In genomic region chr15:67945131-67945530, GRCh38 we compare ENCODE assay signal across 20 cellular contexts.
DNase-seq lines count a peak whose midpoint lies in the region; ATAC-seq, FAIRE-seq and TF ChIP-seq lines count a peak whose summit lies in the region.
"Had no signal": no experiment of that assay in that cellular context is flagged by ENCODE, and none has a peak within 500 bp of the region (broad histone marks: within the 10 kb centered on the region; RNA-seq: fewer than 3 reads in every experiment).

No MANE protein-coding gene starts in this region.

- H3K4me1 ChIP-seq in A549 (peaks cover 36% of the 10 kb centered on the region), Panc1 (ENCODE audit: control insufficient read depth, insufficient read depth, low read length) (peaks cover 42% of the 10 kb centered on the region), hepatocyte (ENCODE audit: insufficient read depth) (peaks cover 56% of the 10 kb centered on the region), sigmoid colon (peaks cover 0 to 48% (median 30%) of the 10 kb centered on the region in 4 donors)

- ATAC-seq in A549: no peak
- no peak for ATAC-seq in Panc1
- ATAC-seq in HG02763 (IDR thresholded peaks at IDR 0.05; ENCODE audit: unreplicated experiment): no peak
- ATAC-seq: activated naive CD8-positive, alpha-beta T cell treated with anti-CD3 and anti-CD28 coated beads, Interleukin-2, amount 50 U/mL, for 24 hours had no signal

- POLR2A ChIA-PET in A549 (lab: Yijun Ruan, JAX): interaction anchor here (2.1 kb wide), 1 partner anchor 30 kb away, joined by 12 read pairs; no protein-coding TSS in a partner anchor
- POLR2A ChIA-PET in Panc1 (lab: Charles Lee): no interaction called here

- WGBS in A549 (ENCODE audit: missing lambda C conversion rate): 91% methylated on average over 2 of the region's 2 CpGs
- WGBS in hepatocyte (ENCODE audit: low lambda C conversion rate, missing lambda C conversion rate): 42% methylated on average over 2 of the region's 2 CpGs
- WGBS in sigmoid colon, 2 donors: 85 to 87% methylated on average over 2 of the region's 2 CpGs

- TF ChIP-seq EP300 in A549 (IDR thresholded peaks at IDR 0.05) (no peak), sigmoid colon (IDR thresholded peaks at IDR 0.05) (no peak)

- H3K9me2 ChIP-seq in hepatocyte (replicated peaks; ENCODE audit: insufficient read depth): no peaks in the 10 kb centered on the region

- in situ Hi-C loops in Panc1 (cut with HindIII; ENCODE audit: low pct_unique_long_range_greater_than_20kb, low sequenced_read_pairs): no loop called here

- H3K27ac ChIP-seq in A549 (peak overlapping the region; percentile 67 to 81; a peak in 5 of 6 replicates), Panc1 (ENCODE audit: low read length) (peak overlapping the region; percentile 82), hepatocyte (peak overlapping the region; percentile 90), sigmoid colon (peak overlapping the region in 3 of 4 donors; percentile 71 to 79 (median 77))
- H3K27ac ChIP-seq: epithelial cell of prostate, neutrophil, spleen, WERI-Rb-1 had no signal

- no peaks in the 10 kb centered on the region for H3K27me3 ChIP-seq in Panc1 (ENCODE audit: control insufficient read depth, insufficient read depth, low read length)
- no peaks in the 10 kb centered on the region for H3K27me3 ChIP-seq in hepatocyte
- H3K27me3 ChIP-seq in sigmoid colon: no peaks in the 10 kb centered on the region
- H3K27me3 ChIP-seq: neutrophil, spleen had no signal

- no peak for TF ChIP-seq CTCF in A549 (IDR thresholded peaks at IDR 0.05)
- no peak for TF ChIP-seq CTCF in Panc1 (IDR thresholded peaks at IDR 0.05)
- no peak for TF ChIP-seq CTCF in hepatocyte (IDR thresholded peaks at IDR 0.05; ENCODE audit: poor library complexity)
- TF ChIP-seq CTCF in sigmoid colon (IDR thresholded peaks at IDR 0.05): no peak

- intact Hi-C loops in Panc1 (cut with micrococcal nuclease; ENCODE audit: unreplicated experiment) (no loop called here), sigmoid colon (cut with DNase I) (no loop called here), posterior vena cava (cut with DNase I) (loop anchor here in 1 of 2 donors (10.0 kb wide), 1 partner anchor 430 kb away; no protein-coding TSS in a partner anchor)

- FAIRE-seq in A549 (lab: Jason Lieb, UNC): no peak
- FAIRE-seq: H1 had no signal

- no peak overlapping the region for H2AFZ ChIP-seq in hepatocyte

- CTCF ChIA-PET in A549 (lab: Yijun Ruan, JAX) (interaction anchor here (1.5 kb wide), 1 partner anchor 210 kb away, joined by 5 read pairs; no protein-coding TSS in a partner anchor), Panc1 (lab: Charles Lee) (no interaction called here)

- no peak for TF ChIP-seq RAD21 in A549 (conservative IDR thresholded peaks at IDR 0.05 in 1 of 2, IDR thresholded peaks at IDR 0.05 in 1 of 2)

- TF ChIP-seq POLR2A in A549 (IDR thresholded peaks at IDR 0.05; ENCODE audit: low read length) (no peak), sigmoid colon (IDR thresholded peaks at IDR 0.05) (no peak)

- H3K4me2 ChIP-seq in A549 (no peak overlapping the region), hepatocyte (no peak overlapping the region)

- H3K9me3 ChIP-seq in A549: no peaks in the 10 kb centered on the region
- no peaks in the 10 kb centered on the region for H3K9me3 ChIP-seq in Panc1 (ENCODE audit: control insufficient read depth, insufficient read depth, low read depth, low read length)
- H3K9me3 ChIP-seq in hepatocyte (ENCODE audit: low read depth): no peaks in the 10 kb centered on the region
- no peaks in the 10 kb centered on the region for H3K9me3 ChIP-seq in sigmoid colon
- H3K9me3 ChIP-seq: neutrophil, spleen had no signal

- DNase-seq in A549 (ENCODE audit: low read depth in 1 of 2, low spot score in 1 of 2): no peak
- DNase-seq in Panc1 (ENCODE audit: low read depth, low spot score): no peak
- no peak for DNase-seq in hepatocyte (ENCODE audit: low spot score)
- no peak for DNase-seq in sigmoid colon
- DNase-seq in ecto neural progenitor cell (ENCODE audit: low spot score): no peak
- DNase-seq in posterior vena cava (ENCODE audit: low spot score): no peak
- no peak for DNase-seq in GDM1 (lab: John Stamatoyannopoulos, UW)
- DNase-seq: activated CD4-positive, alpha-beta T cell treated with anti-CD3 and anti-CD28 coated beads, Interleukin-2, amount 10 ng/mL, durations not matched to agents 24 days and 14 days; activated naive CD8-positive, alpha-beta T cell treated with anti-CD3 and anti-CD28 coated beads, Interleukin-2, amount 50 U/mL, for 24 hours; activated T-cell treated with anti-CD3 and anti-CD28 coated beads, Interleukin-2, amount 50 U/mL, for 24 hours; NCI-H1092 treated with DMSO at 0.1 percent for 48 hours; NCI-H187; NCI-H2171; NCI-H510A treated with DMSO at 0.1 percent for 48 hours; spleen; WERI-Rb-1 had no signal

- no TSS peak for BruUV-seq in Panc1 (replicated peaks; lab: Mats Ljungman, UMichigan)

- H3K36me3 ChIP-seq in Panc1 (ENCODE audit: control insufficient read depth, insufficient read depth, low read length) (no peaks in the 10 kb centered on the region), hepatocyte (replicated peaks; ENCODE audit: insufficient read depth, low read depth) (no peaks in the 10 kb centered on the region), sigmoid colon (no peaks in the 10 kb centered on the region)
- H3K36me3 ChIP-seq: neutrophil, spleen, WERI-Rb-1 had no signal

- no peaks in the 10 kb centered on the region for H3K79me2 ChIP-seq in hepatocyte

- no peaks in the 10 kb centered on the region for H4K20me1 ChIP-seq in hepatocyte (ENCODE audit: insufficient read depth, poor library complexity, severe bottlenecking)

- H3K4me3 ChIP-seq in A549 (no peak overlapping the region), Panc1 (ENCODE audit: low read depth in 2 of 2, low read length in 2 of 2) (no peak overlapping the region), hepatocyte (no peak overlapping the region), sigmoid colon (no peak overlapping the region)
- H3K4me3 ChIP-seq: spleen had no signal

TF ChIP-seq in A549, 52 proteins besides CTCF, POLR2A, EP300 and RAD21:
- TF ChIP-seq GATA3 (IDR thresholded peaks at IDR 0.05; ENCODE audit: borderline replicate concordance) (no peak), USF2 (IDR thresholded peaks at IDR 0.05) (no peak), CBX2 (IDR thresholded peaks at IDR 0.05; ENCODE audit: borderline replicate concordance, low read depth) (no peak)
